13 cellular contexts compared by ENCODE assay signal in genomic region chr2:189658281-189658680, GRCh38. TPM values are rescaled to one million over a fixed set of nuclear protein-coding genes. Genes with fewer than 3 reads are reported as not detected.
DNase-seq lines count a peak whose midpoint lies in the region; TF ChIP-seq lines count a peak whose summit lies in the region.
"Had no signal": no experiment of that assay in that cellular context is flagged by ENCODE, and none has a peak within 500 bp of the region (broad histone marks: within the 10 kb centered on the region; RNA-seq: fewer than 3 reads in every experiment).

No MANE protein-coding gene starts in this region.

- POLR2A ChIA-PET in OCI-LY7 (lab: Charles Lee): interaction anchor here (0.7 to 3.1 kb wide), 5 partner anchors 8 to 105 kb away, joined by 3 to 21 read pairs (median 5); partner anchors contain the start of gene OSGEPL1

- TF ChIP-seq POLR2A in spleen (IDR thresholded peaks at IDR 0.05): no peak

- H3K4me3 ChIP-seq in OCI-LY7 (ENCODE audit: low read depth, low read length, poor library complexity, severe bottlenecking): no peak overlapping the region
- no peak overlapping the region for H3K4me3 ChIP-seq in duodenal mucosa (ENCODE audit: low read depth in 1 of 2, low read length in 2 of 2)
- peak overlapping the region in 1 of 8 donors; percentile 35 for H3K4me3 ChIP-seq in spleen
- H3K4me3 ChIP-seq: A549, tibial nerve had no signal

- peak overlapping the region; percentile 36 for H3K4me2 ChIP-seq in OCI-LY7 (ENCODE audit: low read length)
- H3K4me2 ChIP-seq: A549 had no signal

- TF ChIP-seq CTCF in OCI-LY7 (conservative IDR thresholded peaks at IDR 0.05; ENCODE audit: low read length) (no peak), spleen (IDR thresholded peaks at IDR 0.05 in 8 of 11, conservative IDR thresholded peaks at IDR 0.05 in 3 of 11) (peak in 1 of 11 experiments; percentile 4), chondrocyte (IDR thresholded peaks at IDR 0.05) (no peak), nephron progenitor cell (IDR thresholded peaks at IDR 0.05) (no peak)

- H3K4me1 ChIP-seq in OCI-LY7 (ENCODE audit: insufficient read depth, low read length, poor library complexity, severe bottlenecking) (peaks cover 30% of the 10 kb centered on the region), duodenal mucosa (ENCODE audit: control insufficient read depth in 1 of 2, insufficient read depth in 2 of 2, low read length in 2 of 2) (peaks cover 15 to 32% of the 10 kb centered on the region in 2 donors), spleen (peaks cover 18 to 50% (median 39%) of the 10 kb centered on the region in 6 donors)

- no peak overlapping the region for H3K9ac ChIP-seq in duodenal mucosa (ENCODE audit: low read depth in 1 of 2, low read length in 2 of 2)

- H3K27ac ChIP-seq in OCI-LY7 (ENCODE audit: low read depth, low read length, poor library complexity, severe bottlenecking) (no peak overlapping the region), duodenal mucosa (ENCODE audit: low read depth, low read length) (peak overlapping the region; percentile 22), spleen (peak overlapping the region; percentile 18 to 86 (median 75))
- H3K27ac ChIP-seq: A549 had no signal

- DNase-seq in activated CD4-positive, alpha-beta T cell treated with anti-CD3 and anti-CD28 coated beads, Interleukin-2, amount 10 ng/mL, durations not matched to agents 24 days and 14 days: peak; percentile 70
- no peak for DNase-seq in activated CD4-positive, alpha-beta T cell treated with anti-CD3 and anti-CD28 coated beads, Interleukin-2, amount 50 U/mL, for 48 hours
- DNase-seq in OCI-LY7 (ENCODE audit: low spot score): peak; percentile 17
- no peak for DNase-seq in spleen
- DNase-seq in CD1c-positive myeloid dendritic cell (ENCODE audit: extremely low spot score): no peak
- DNase-seq in chondrocyte (ENCODE audit: low spot score): no peak
- DNase-seq in nephron progenitor cell: no peak
- DNase-seq: EL; NCI-H2107; stimulated activated CD4-positive, alpha-beta T cell treated with anti-CD3 and anti-CD28 coated beads, Interleukin-2, amount 100 ng/mL, for 48 hours had no signal

- CTCF ChIA-PET in OCI-LY7 (lab: Charles Lee; ENCODE audit: unreplicated experiment): no interaction called here

- H3K27ac Mint-ChIP-seq in activated CD4-positive, alpha-beta T cell treated with anti-CD3 and anti-CD28 coated beads, Interleukin-2, amount 10 ng/mL, durations not matched to agents 24 days and 14 days: peak overlapping the region; percentile 88
- no peak overlapping the region for H3K27ac Mint-ChIP-seq in chondrocyte (ENCODE audit: unreplicated experiment)
- no peak overlapping the region for H3K27ac Mint-ChIP-seq in nephron progenitor cell

- H3K9me3 ChIP-seq in OCI-LY7 (ENCODE audit: low read length): no peaks in the 10 kb centered on the region
- H3K9me3 ChIP-seq in duodenal mucosa (ENCODE audit: control insufficient read depth in 1 of 2, low read length in 2 of 2): no peaks in the 10 kb centered on the region
- peaks cover 0 to 1% (median 0%) of the 10 kb centered on the region in 8 donors for H3K9me3 ChIP-seq in spleen
- H3K9me3 ChIP-seq: A549, tibial nerve had no signal

- intact Hi-C loops in activated CD4-positive, alpha-beta T cell treated with anti-CD3 and anti-CD28 coated beads, Interleukin-2, amount 10 ng/mL, durations not matched to agents 24 days and 14 days (cut with micrococcal nuclease): loop anchor here (1.0 kb wide), 1 partner anchor 17 kb away; no protein-coding TSS in a partner anchor
- intact Hi-C loops in OCI-LY7 (cut with micrococcal nuclease; ENCODE audit: unreplicated experiment): no loop called here
- intact Hi-C loops in spleen (cut with DNase I; ENCODE audit: low total_unique reads): no loop called here

- H2AFZ ChIP-seq in OCI-LY7 (ENCODE audit: low read length): peak overlapping the region; percentile 90

- H3K36me3 Mint-ChIP-seq in activated CD4-positive, alpha-beta T cell treated with anti-CD3 and anti-CD28 coated beads, Interleukin-2, amount 10 ng/mL, durations not matched to agents 24 days and 14 days (ENCODE audit: low read depth): peaks cover 3% of the 10 kb centered on the region
- no peaks in the 10 kb centered on the region for H3K36me3 Mint-ChIP-seq in chondrocyte (ENCODE audit: low read depth)
- peaks cover 5% of the 10 kb centered on the region for H3K36me3 Mint-ChIP-seq in nephron progenitor cell (ENCODE audit: low read depth)

- H3K27me3 ChIP-seq in duodenal mucosa (ENCODE audit: control insufficient read depth in 1 of 2, insufficient read depth in 2 of 2, low read length in 2 of 2) (no peaks in the 10 kb centered on the region), spleen (replicated peaks in 1 of 7) (no peaks in the 10 kb centered on the region)
- H3K27me3 ChIP-seq: tibial nerve had no signal

- no TSS peak for BruUV-seq in OCI-LY7 (replicated peaks; lab: Mats Ljungman, UMichigan)

- H3K27me3 Mint-ChIP-seq in activated CD4-positive, alpha-beta T cell treated with anti-CD3 and anti-CD28 coated beads, Interleukin-2, amount 10 ng/mL, durations not matched to agents 24 days and 14 days: no peaks in the 10 kb centered on the region
- H3K27me3 Mint-ChIP-seq in chondrocyte (ENCODE audit: low read depth) (no peaks in the 10 kb centered on the region), nephron progenitor cell (ENCODE audit: low read depth, poor library complexity) (no peaks in the 10 kb centered on the region)

- H3K36me3 ChIP-seq in OCI-LY7 (ENCODE audit: insufficient read depth, low read length): no peaks in the 10 kb centered on the region
- no peaks in the 10 kb centered on the region for H3K36me3 ChIP-seq in duodenal mucosa (ENCODE audit: control insufficient read depth in 1 of 2, insufficient read depth in 2 of 2, low read length in 2 of 2)
- H3K36me3 ChIP-seq in spleen: no peaks in the 10 kb centered on the region
- H3K36me3 ChIP-seq: tibial nerve had no signal

- 45 to 67% (median 54%) methylated on average over 2 of the region's 2 CpGs for WGBS in spleen, 5 donors

- H3K9me3 Mint-ChIP-seq in activated CD4-positive, alpha-beta T cell treated with anti-CD3 and anti-CD28 coated beads, Interleukin-2, amount 10 ng/mL, durations not matched to agents 24 days and 14 days: peaks cover 6% of the 10 kb centered on the region
- no peaks in the 10 kb centered on the region for H3K9me3 Mint-ChIP-seq in chondrocyte (ENCODE audit: low read depth)
- H3K9me3 Mint-ChIP-seq in nephron progenitor cell: peaks cover 10% of the 10 kb centered on the region

- peaks cover 10% of the 10 kb centered on the region; the same call in 1 of the 2 replicates for H4K20me1 ChIP-seq in OCI-LY7 (ENCODE audit: insufficient read depth, low read length)

- peaks cover 33% of the 10 kb centered on the region for H3K4me1 Mint-ChIP-seq in activated CD4-positive, alpha-beta T cell treated with anti-CD3 and anti-CD28 coated beads, Interleukin-2, amount 10 ng/mL, durations not matched to agents 24 days and 14 days
- peaks cover 7% of the 10 kb centered on the region for H3K4me1 Mint-ChIP-seq in chondrocyte (ENCODE audit: low read depth)
- H3K4me1 Mint-ChIP-seq in nephron progenitor cell: no peaks in the 10 kb centered on the region

- no peaks in the 10 kb centered on the region for H3K9me2 ChIP-seq in OCI-LY7 (ENCODE audit: insufficient read depth, low read length)

- peaks cover 19% of the 10 kb centered on the region for H3K79me2 ChIP-seq in OCI-LY7 (ENCODE audit: insufficient read depth, low read depth, low read length)

- peak overlapping the region; percentile 68 for H3K4me3 Mint-ChIP-seq in activated CD4-positive, alpha-beta T cell treated with anti-CD3 and anti-CD28 coated beads, Interleukin-2, amount 10 ng/mL, durations not matched to agents 24 days and 14 days
- H3K4me3 Mint-ChIP-seq in chondrocyte (ENCODE audit: unreplicated experiment) (no peak overlapping the region), nephron progenitor cell (no peak overlapping the region)

RNA-seq across cellular contexts. Expression of gene ASNSD1, which starts 3.0 kb away (rescaled TPM):
- 59.7 and 63.7 TPM in 2 replicates for total RNA-seq in activated CD4-positive, alpha-beta T cell treated with anti-CD3 and anti-CD28 coated beads, Interleukin-2, amount 10 ng/mL, durations not matched to agents 24 days and 14 days
- 36.3 and 36.8 TPM in 2 replicates for total RNA-seq in OCI-LY7 (2014; rRNA removed; shearing (Covaris generic))
- total RNA-seq in OCI-LY7 (2022) (31.9 TPM in 2 replicates), spleen (10 to 100 TPM; 28.1 to 50.8 (median 33.9) TPM), chondrocyte (36.1 to 43.1 TPM (median 39.5 TPM) in 3 replicates)
- 10 to 100 TPM; 30.1 to 33.4 (median 30.4) TPM for polyA plus RNA-seq in spleen

RNA-seq across cellular contexts. Expression of gene ANKAR, which starts 16.2 kb away (rescaled TPM):
- 2.9 and 3.4 TPM in 2 replicates for total RNA-seq in activated CD4-positive, alpha-beta T cell treated with anti-CD3 and anti-CD28 coated beads, Interleukin-2, amount 10 ng/mL, durations not matched to agents 24 days and 14 days
- 1.3 and 2.9 TPM in 2 replicates for total RNA-seq in OCI-LY7 (2014; rRNA removed; shearing (Covaris generic))
- total RNA-seq in OCI-LY7 (2022) (2.0 and 3.0 TPM in 2 replicates), spleen (10 to 100 TPM; 10.8 to 32.3 (median 16.2) TPM), chondrocyte (4.0 to 6.4 TPM (median 4.4 TPM) in 3 replicates)
- polyA plus RNA-seq in spleen: 1 to 10 TPM; 3.1 to 3.6 (median 3.5) TPM

Comparison
In these comparisons a context has a peak if more than half of its experiments do, and no peak if none do; other contexts are left out.
1. DNase-seq: peak in activated CD4-positive, alpha-beta T cell treated with anti-CD3 and anti-CD28 coated beads, Interleukin-2, amount 10 ng/mL, durations not matched to agents 24 days and 14 days (single experiment) and OCI-LY7 (single experiment); none in activated CD4-positive, alpha-beta T cell treated with anti-CD3 and anti-CD28 coated beads, Interleukin-2, amount 50 U/mL, for 48 hours (0 of 2), spleen (single experiment), CD1c-positive myeloid dendritic cell (single experiment), chondrocyte (single experiment) and nephron progenitor cell (single experiment).